Comparison of ENCODE assay signal across 8 cellular contexts in genomic region chr2:237968048-237968862, GRCh38.
A peak's percentile ranks its signal among the peaks of the same experiment; 100 is the strongest.
DNase-seq lines count a peak whose midpoint lies in the region; ATAC-seq and TF ChIP-seq lines count a peak whose summit lies in the region.

No MANE protein-coding gene starts in this region.

- H3K4me1 Mint-ChIP-seq in T-helper 1 cell treated with Interleukin-12 subunit alpha and Interleukin-12 subunit beta and Interleukin-4 antibody, amounts not matched to agents 30 μg/mL and 1 μg/mL, for 36 hours (ENCODE audit: low read depth): peaks cover 42% of the 10 kb centered on the region

- peaks cover 5% of the 10 kb centered on the region for H3K9me3 Mint-ChIP-seq in T-helper 1 cell treated with Interleukin-12 subunit alpha and Interleukin-12 subunit beta and Interleukin-4 antibody, amounts not matched to agents 30 μg/mL and 1 μg/mL, for 36 hours

- peak overlapping the region; percentile 84 for H3K27ac Mint-ChIP-seq in T-helper 1 cell treated with Interleukin-12 subunit alpha and Interleukin-12 subunit beta and Interleukin-4 antibody, amounts not matched to agents 30 μg/mL and 1 μg/mL, for 36 hours

- ATAC-seq in GM18861 (IDR thresholded peaks at IDR 0.05; ENCODE audit: unreplicated experiment) (peak; percentile 27), HG03432 (IDR thresholded peaks at IDR 0.05; ENCODE audit: unreplicated experiment) (peak; percentile 29)

- no peak for TF ChIP-seq CTCF in AG04449 (IDR thresholded peaks at IDR 0.05; ENCODE audit: insufficient read depth, low read length, missing control alignments)
- TF ChIP-seq CTCF in cardiac fibroblast (IDR thresholded peaks at IDR 0.05; ENCODE audit: low read depth, low read length): no peak

- peak overlapping the region; percentile 78 for H3K4me3 ChIP-seq in AG04449 (ENCODE audit: low read depth, low read length)
- peak overlapping the region; percentile 84 to 85 for H3K4me3 ChIP-seq in cardiac fibroblast (replicated peaks in 1 of 2; ENCODE audit: low read depth in 2 of 2, low read length in 2 of 2)

- CTCF ChIA-PET in AG04449 (lab: Yijun Ruan, JAX): interaction anchor here (0.7 to 2.3 kb wide), 5 partner anchors 11 to 295 kb away, joined by 3 to 12 read pairs (median 4); no protein-coding TSS in a partner anchor

- H3K4me3 Mint-ChIP-seq in T-helper 1 cell treated with Interleukin-12 subunit alpha and Interleukin-12 subunit beta and Interleukin-4 antibody, amounts not matched to agents 30 μg/mL and 1 μg/mL, for 36 hours: peak overlapping the region; percentile 90

- DNase-seq in AG04449 (ENCODE audit: low read depth, low spot score): peak; percentile 52
- DNase-seq in cardiac fibroblast (ENCODE audit: low read depth in 2 of 2): peak; percentile 76 to 89
- DNase-seq in islet precursor cell: peak; percentile 68
- peak; percentile 32 to 36 for DNase-seq in stimulated activated CD4-positive, alpha-beta T cell treated with anti-CD3 and anti-CD28 coated beads, Interleukin-15, amount 100 ng/mL, for 48 hours (ENCODE audit: low read depth in 2 of 2)
- DNase-seq in cerebellar nuclear complex (lab: John Stamatoyannopoulos, UW): no peak

- POLR2A ChIA-PET in AG04449 (lab: Yijun Ruan, JAX): no interaction called here

- no peaks in the 10 kb centered on the region for H3K27me3 Mint-ChIP-seq in T-helper 1 cell treated with Interleukin-12 subunit alpha and Interleukin-12 subunit beta and Interleukin-4 antibody, amounts not matched to agents 30 μg/mL and 1 μg/mL, for 36 hours (ENCODE audit: low read depth)

- H3K36me3 Mint-ChIP-seq in T-helper 1 cell treated with Interleukin-12 subunit alpha and Interleukin-12 subunit beta and Interleukin-4 antibody, amounts not matched to agents 30 μg/mL and 1 μg/mL, for 36 hours (ENCODE audit: low read depth): peaks cover 25% of the 10 kb centered on the region

Comparison
In these comparisons a context has a peak if more than half of its experiments do, and no peak if none do; other contexts are left out.
1. DNase-seq: peak in AG04449 (single experiment), cardiac fibroblast (2 of 2), islet precursor cell (single experiment) and stimulated activated CD4-positive, alpha-beta T cell treated with anti-CD3 and anti-CD28 coated beads, Interleukin-15, amount 100 ng/mL, for 48 hours (2 of 2); none in cerebellar nuclear complex (0 of 2).